Comparison of ENCODE assay signal across 7 cellular contexts in genomic region chr19:27729332-27729731, GRCh38.
"Had no signal": no experiment of that assay in that cellular context is flagged by ENCODE, and none has a peak within 500 bp of the region (broad histone marks: within the 10 kb centered on the region; RNA-seq: fewer than 3 reads in every experiment).

No MANE protein-coding gene starts in this region.

- H3K4me3 ChIP-seq: K562 had no signal

- ATAC-seq: HepG2, K562 had no signal

- H3K27ac ChIP-seq: HL-60, KMS-11 had no signal

- DNase-seq: IMR-90, KBM-7, KG1 had no signal
